In genomic region chr15:34318277-34319079, GRCh38 we compare ENCODE assay signal across 8 cellular contexts. TPM values are rescaled to one million over a fixed set of nuclear protein-coding genes. Genes with fewer than 3 reads are reported as not detected.
A peak's percentile ranks its signal among the peaks of the same experiment; 100 is the strongest.
DNase-seq lines count a peak whose midpoint lies in the region; ATAC-seq, FAIRE-seq and TF ChIP-seq lines count a peak whose summit lies in the region.

No MANE protein-coding gene starts in this region.

- TF ChIP-seq CTCF in A673 (conservative IDR thresholded peaks at IDR 0.05; ENCODE audit: low read depth, low read length) (no peak), heart right ventricle (IDR thresholded peaks at IDR 0.05) (no peak)

- no peaks in the 10 kb centered on the region for H3K79me2 ChIP-seq in trophoblast cell (ENCODE audit: control insufficient read depth, insufficient read depth, low read length, poor library complexity)

- H2AFZ ChIP-seq in trophoblast cell (ENCODE audit: insufficient read depth, low read length, poor library complexity) = peak overlapping the region; percentile 84

- H3K36me3 Mint-ChIP-seq in activated naive CD8-positive, alpha-beta T cell = peaks cover 7% of the 10 kb centered on the region

- no peak for TF ChIP-seq POLR2A in GM12891 (IDR thresholded peaks at IDR 0.05; ENCODE audit: low read depth, low read length)

- H4K91ac ChIP-seq in trophoblast cell (ENCODE audit: low read depth, low read length) = no peak overlapping the region

- H3K4me3 ChIP-seq in A673 (ENCODE audit: low read depth, low read length, poor library complexity, severe bottlenecking) (peak overlapping the region; percentile 50), heart right ventricle (peak overlapping the region in 9 of 10 donors; percentile 36 to 73 (median 57)), trophoblast cell (ENCODE audit: low read depth, low read length) (no peak overlapping the region)

- peak; percentile 74 for ATAC-seq in HG02798 (IDR thresholded peaks at IDR 0.05; ENCODE audit: poor library complexity, unreplicated experiment)
- ATAC-seq in heart right ventricle = peak; percentile 93 to 99 (median 97)

- H3K36me3 ChIP-seq in A673 (ENCODE audit: insufficient read depth, low read length, poor library complexity, severe bottlenecking) = no peaks in the 10 kb centered on the region
- H3K36me3 ChIP-seq in heart right ventricle = peaks cover 0 to 15% (median 0%) of the 10 kb centered on the region in 9 donors
- H3K36me3 ChIP-seq in trophoblast cell (ENCODE audit: control insufficient read depth in 1 of 2, insufficient read depth in 2 of 2, low read length in 2 of 2) = no peaks in the 10 kb centered on the region

- H3K27me3 ChIP-seq in A673 (replicated peaks; ENCODE audit: insufficient read depth, low read depth, low read length, poor library complexity) (no peaks in the 10 kb centered on the region), heart right ventricle (no peaks in the 10 kb centered on the region), trophoblast cell (ENCODE audit: insufficient read depth, low read length) (no peaks in the 10 kb centered on the region)

- BruUV-seq in A673 (replicated peaks; lab: Mats Ljungman, UMichigan) = TSS peak; percentile 73

- CTCF ChIA-PET in A673 (lab: Charles Lee) = no interaction called here

- peak overlapping the region; percentile 98 for H3K27ac Mint-ChIP-seq in activated naive CD8-positive, alpha-beta T cell

- intact Hi-C loops in A673 (cut with micrococcal nuclease; ENCODE audit: unreplicated experiment) (no loop called here), heart right ventricle (cut with DNase I) (loop anchor here in 3 of 10 donors (2.0 to 5.0 kb wide), 3 partner anchors 20 to 49 kb away; partner anchors contain the start of gene LPCAT4 (in 1 of the 3))

- H3K23ac ChIP-seq in trophoblast cell (ENCODE audit: low read length) = no peak overlapping the region

- H3K4me1 Mint-ChIP-seq in activated naive CD8-positive, alpha-beta T cell (ENCODE audit: low read depth) = peaks cover 70% of the 10 kb centered on the region

- H3K4ac ChIP-seq in trophoblast cell (ENCODE audit: low read depth, low read length) = no peak overlapping the region

- peak; percentile 78 for FAIRE-seq in GM12891 (lab: Jason Lieb, UNC)

- WGBS in heart right ventricle, 2 donors = 6% methylated on average over 10 of the region's 10 CpGs
- no CpG with 5 or more reads among the region's 10 CpGs for WGBS in trophoblast cell (ENCODE audit: extremely low coverage, insufficient coverage, insufficient read length)

- no peak overlapping the region for H3K14ac ChIP-seq in trophoblast cell (ENCODE audit: low read length)

- H3K79me1 ChIP-seq in trophoblast cell (ENCODE audit: low read length) = peaks cover 2% of the 10 kb centered on the region

- peak overlapping the region; percentile 23 for H3K9ac ChIP-seq in trophoblast cell (ENCODE audit: low read length)

- peak overlapping the region; percentile 78 for H3K4me2 ChIP-seq in trophoblast cell (ENCODE audit: low read length)

- no peaks in the 10 kb centered on the region for H3K9me3 Mint-ChIP-seq in activated naive CD8-positive, alpha-beta T cell (ENCODE audit: low read depth)

- H2BK12ac ChIP-seq in trophoblast cell (ENCODE audit: low read length) = no peak overlapping the region

- H3K9me3 ChIP-seq in A673 (ENCODE audit: low read depth, low read length, poor library complexity, severe bottlenecking) (no peaks in the 10 kb centered on the region), heart right ventricle (no peaks in the 10 kb centered on the region), trophoblast cell (ENCODE audit: insufficient read depth, low read depth, low read length) (no peaks in the 10 kb centered on the region)

- peak overlapping the region; percentile 57 for H4K8ac ChIP-seq in trophoblast cell (ENCODE audit: low read depth, low read length)

- H3K4me1 ChIP-seq in A673 (ENCODE audit: insufficient read depth, low read length, poor library complexity, severe bottlenecking) = peaks cover 6% of the 10 kb centered on the region
- H3K4me1 ChIP-seq in heart right ventricle = peaks cover 0 to 32% (median 29%) of the 10 kb centered on the region in 9 donors
- H3K4me1 ChIP-seq in trophoblast cell (ENCODE audit: control insufficient read depth in 1 of 2, insufficient read depth in 2 of 2, low read length in 2 of 2) = no peaks in the 10 kb centered on the region

- H4K12ac ChIP-seq in trophoblast cell (ENCODE audit: low read depth, low read length) = no peak overlapping the region

- DNase-seq in A673 (ENCODE audit: low spot score) = peak; percentile 79
- DNase-seq in GM12891 (ENCODE audit: insufficient read length, low spot score) = no peak
- DNase-seq in NCI-H2227 (lab: John Stamatoyannopoulos, UW; ENCODE audit: unreplicated experiment) = peak; percentile 55
- DNase-seq in heart right ventricle = peak in 1 of 2 donors; percentile 72
- DNase-seq in trophoblast cell = peak; percentile 58 to 79
- no peak for DNase-seq in T-helper 9 cell

- POLR2A ChIA-PET in A673 (lab: Charles Lee; ENCODE audit: low non-redundant PET) = interaction anchor here (0.6 kb wide), 1 partner anchor 24 kb away, joined by 11 read pairs; the partner anchor contains the start of gene NOP10

- no peak overlapping the region for H2BK120ac ChIP-seq in trophoblast cell (ENCODE audit: insufficient read depth, low read length, poor library complexity)

- H3K27ac ChIP-seq in A673 (ENCODE audit: low read depth, low read length, poor library complexity, severe bottlenecking) = peak overlapping the region; percentile 51
- peak overlapping the region in 9 of 10 donors; percentile 4 to 82 (median 63) for H3K27ac ChIP-seq in heart right ventricle
- H3K27ac ChIP-seq in trophoblast cell (ENCODE audit: low read depth, low read length) = no peak overlapping the region

- H2AK5ac ChIP-seq in trophoblast cell (ENCODE audit: low read length) = no peak overlapping the region

- no peaks in the 10 kb centered on the region for H3K27me3 Mint-ChIP-seq in activated naive CD8-positive, alpha-beta T cell

- no peak overlapping the region for H2BK5ac ChIP-seq in trophoblast cell (ENCODE audit: low read depth, low read length, poor library complexity)

- H3K4me3 Mint-ChIP-seq in activated naive CD8-positive, alpha-beta T cell = peak overlapping the region; percentile 98

- no peak overlapping the region for H3K18ac ChIP-seq in trophoblast cell (ENCODE audit: low read length)

TF ChIP-seq in GM12891, 5 proteins besides CTCF, POLR2A, EP300 and RAD21:
- no peak for TF ChIP-seq POU2F2 (IDR thresholded peaks at IDR 0.05; ENCODE audit: low read depth, low read length)
- TF ChIP-seq TAF1 (IDR thresholded peaks at IDR 0.05; ENCODE audit: low read depth, low read length) = no peak; the same call in 1 of the 2 replicates
- TF ChIP-seq PAX5 (IDR thresholded peaks at IDR 0.05; ENCODE audit: insufficient read depth, low read length, severe bottlenecking) = no peak
- no peak for TF ChIP-seq SPI1 (IDR thresholded peaks at IDR 0.05; ENCODE audit: low read depth, low read length)
- TF ChIP-seq POLR2AphosphoS5 (IDR thresholded peaks at IDR 0.05; ENCODE audit: low read depth, low read length) = no peak

RNA-seq across cellular contexts. Expression of gene SLC12A6, which starts 19.1 kb away (rescaled TPM):
- 17.2 and 17.4 TPM in 2 replicates for total RNA-seq in A673 (2021)
- polyA plus RNA-seq in GM12891 (2012; ENCODE audit: low read depth, missing spikeins) = 17.6 TPM
- 10 to 100 TPM; 20.0 to 33.6 (median 26.0) TPM for total RNA-seq in heart right ventricle
- polyA plus RNA-seq in heart right ventricle = 1 to 10 TPM; 3.4 to 8.7 TPM
- 6.9 and 7.7 TPM in 2 replicates for polyA plus RNA-seq in trophoblast cell (2013)

RNA-seq across cellular contexts. Expression of gene NOP10, which starts 24.5 kb away (rescaled TPM):
- total RNA-seq in A673 (2021) = 200 and 208 TPM in 2 replicates
- 309 TPM for polyA plus RNA-seq in GM12891 (2012; ENCODE audit: low read depth, missing spikeins)
- 100 to 1,000 TPM in 9 of 10 donors, 10 to 100 TPM in 1; 92.3 to 159 (median 119) TPM for total RNA-seq in heart right ventricle
- 100 to 1,000 TPM; 101 to 410 TPM for polyA plus RNA-seq in heart right ventricle
- polyA plus RNA-seq in trophoblast cell (2013) = 349 TPM in 2 replicates

RNA-seq across cellular contexts. Expression of gene NUTM1, which starts 24.6 kb away (rescaled TPM):
- total RNA-seq in A673 (2021) (not detected in 2 replicates), heart right ventricle (not detected)
- 0.05 TPM for polyA plus RNA-seq in GM12891 (2012; ENCODE audit: low read depth, missing spikeins)
- under 1 TPM in 1 of 2 donors, not detected in 1; under 0.01 TPM for polyA plus RNA-seq in heart right ventricle
- polyA plus RNA-seq in trophoblast cell (2013) = 0.01 TPM in 1 of 2 replicates, not detected in the other

RNA-seq across cellular contexts. Expression of gene LPCAT4, which starts 48.5 kb away (rescaled TPM):
- total RNA-seq in A673 (2021) = 37.8 and 53.1 TPM in 2 replicates
- polyA plus RNA-seq in GM12891 (2012; ENCODE audit: low read depth, missing spikeins) = 21.9 TPM
- 100 to 1,000 TPM in 1 of 10 donors, 10 to 100 TPM in 9; 22.8 to 110 (median 50.6) TPM for total RNA-seq in heart right ventricle
- 10 to 100 TPM; 15.1 to 95.8 TPM for polyA plus RNA-seq in heart right ventricle
- 35.0 and 37.8 TPM in 2 replicates for polyA plus RNA-seq in trophoblast cell (2013)

Comparison
In these comparisons a context has a peak if more than half of its experiments do, and no peak if none do; other contexts are left out.
1. DNase-seq: peak in A673 (single experiment), NCI-H2227 (single experiment) and trophoblast cell (2 of 2); none in GM12891 (single experiment) and T-helper 9 cell (single experiment).